9 cellular contexts compared by ENCODE assay signal in the genomic region with DNA sequence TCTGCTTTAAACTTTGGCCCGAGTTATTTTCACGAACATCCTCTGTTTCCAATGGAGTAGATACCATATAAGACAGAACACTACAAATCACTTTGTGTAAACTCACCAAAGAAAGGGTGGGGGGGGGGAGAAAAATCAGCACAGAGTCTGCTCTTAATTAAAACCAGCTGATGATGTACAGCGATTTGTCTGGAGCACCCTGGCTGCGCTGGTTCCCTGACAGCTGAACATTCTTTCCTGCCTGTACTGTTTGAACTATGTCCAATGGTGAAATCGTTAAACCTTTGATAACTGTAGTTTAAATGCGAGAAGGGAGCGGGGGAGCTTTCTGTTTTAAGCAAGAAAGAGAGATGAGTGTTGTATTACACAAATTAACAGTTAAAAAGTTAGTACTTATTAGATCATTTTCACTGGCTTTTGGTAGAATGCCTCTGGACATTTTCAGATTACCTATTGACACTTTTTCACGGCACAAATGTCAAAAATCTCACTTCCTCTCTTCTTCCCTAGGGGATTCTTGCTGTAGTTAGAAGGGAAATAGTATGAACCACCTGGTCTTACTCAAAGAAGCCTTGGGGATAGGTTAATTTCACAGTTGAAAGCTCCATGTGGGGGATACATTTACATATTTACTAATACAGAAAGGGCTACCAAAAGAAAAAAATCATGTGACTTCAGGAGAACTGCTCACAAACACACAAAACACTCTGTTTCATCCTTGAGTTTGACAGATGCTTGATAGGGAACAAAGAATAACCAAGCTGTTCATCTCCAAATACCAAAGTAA.
DNase-seq lines count a peak whose midpoint lies in the region; ATAC-seq, FAIRE-seq and TF ChIP-seq lines count a peak whose summit lies in the region.
"Had no signal": no experiment of that assay in that cellular context is flagged by ENCODE, and none has a peak within 500 bp of the region (broad histone marks: within the 10 kb centered on the region; RNA-seq: fewer than 3 reads in every experiment).

No MANE protein-coding gene starts in this region.

- no TSS peak for BruUV-seq in K562 (replicated peaks; lab: Mats Ljungman, UMichigan)

- peaks cover 0 to 5% of the 10 kb centered on the region in 2 donors for H3K4me1 ChIP-seq in right atrium auricular region
- no peaks in the 10 kb centered on the region; a peak in 2 of 5 replicates for H3K4me1 ChIP-seq in K562 (replicated peaks in 1 of 2; ENCODE audit: control insufficient read depth in 2 of 2, insufficient read depth in 2 of 2, low read length in 2 of 2)
- H3K4me1 ChIP-seq in upper lobe of right lung, result no peaks in the 10 kb centered on the region
- H3K4me1 ChIP-seq: body of pancreas had no signal

- no peak overlapping the region for H3K4me2 ChIP-seq in K562 (ENCODE audit: insufficient read depth, low read length)

- 34% methylated on average over 8 of the region's 8 CpGs for WGBS in K562 (ENCODE audit: insufficient coverage, low coverage, missing lambda C conversion rate)

- in situ Hi-C loops in K562 (cut with MboI), result no loop called here

- no peaks in the 10 kb centered on the region for H3K79me2 ChIP-seq in K562 (ENCODE audit: control insufficient read depth, insufficient read depth, low read length)

- CTCF ChIA-PET in K562 (lab: Yijun Ruan, JAX; ENCODE audit: low intra/inter-chr PET ratio), result no interaction called here

- H3K27ac ChIP-seq in right atrium auricular region (no peak overlapping the region), K562 (ENCODE audit: extremely low read depth, low read depth, low read length) (no peak overlapping the region), upper lobe of right lung (peak overlapping the region; percentile 17)
- H3K27ac ChIP-seq: body of pancreas had no signal

- no peak overlapping the region for H3K27ac Mint-ChIP-seq in stimulated activated effector memory CD8-positive, alpha-beta T cell treated with anti-CD3 and anti-CD28 coated beads, Interleukin-12 subunit alpha, Interleukin-12 subunit beta, amount 100 ng/mL, for 72 hours

- no peaks in the 10 kb centered on the region for H4K20me1 ChIP-seq in K562 (replicated peaks; ENCODE audit: control insufficient read depth, insufficient read depth, low read length)

- H2AFZ ChIP-seq in K562 (ENCODE audit: low read depth, low read length), result peak overlapping the region; percentile 60

- TF ChIP-seq POLR2A in K562 (conservative IDR thresholded peaks at IDR 0.05), result no peak

- no peak overlapping the region for H3K4me3 Mint-ChIP-seq in stimulated activated effector memory CD8-positive, alpha-beta T cell treated with anti-CD3 and anti-CD28 coated beads, Interleukin-12 subunit alpha, Interleukin-12 subunit beta, amount 100 ng/mL, for 72 hours

- no peaks in the 10 kb centered on the region for H3K9me3 Mint-ChIP-seq in stimulated activated effector memory CD8-positive, alpha-beta T cell treated with anti-CD3 and anti-CD28 coated beads, Interleukin-12 subunit alpha, Interleukin-12 subunit beta, amount 100 ng/mL, for 72 hours

- intact Hi-C loops in Right ventricle myocardium inferior (cut with DNase I), result no loop called here
- intact Hi-C loops in K562 (cut with micrococcal nuclease), result no loop called here
- intact Hi-C loops in upper lobe of right lung (cut with DNase I), result no loop called here

- H3K36me3 ChIP-seq in right atrium auricular region, result no peaks in the 10 kb centered on the region
- H3K36me3 ChIP-seq in K562 (ENCODE audit: control insufficient read depth, insufficient read depth, low read length), result no peaks in the 10 kb centered on the region
- H3K36me3 ChIP-seq in upper lobe of right lung, result no peaks in the 10 kb centered on the region

- TF ChIP-seq RAD21 in K562 (CRISPR knock-in tag; conservative IDR thresholded peaks at IDR 0.05 in 1 of 2, IDR thresholded peaks at IDR 0.05 in 1 of 2), result no peak

- FAIRE-seq in K562 (lab: Jason Lieb, UNC), result no peak

- H3K9ac ChIP-seq in K562 (ENCODE audit: insufficient read depth in 1 of 2, low read depth in 2 of 2, low read length in 2 of 2), result no peak overlapping the region

- H3K9me3 ChIP-seq in right atrium auricular region (no peaks in the 10 kb centered on the region), K562 (replicated peaks; ENCODE audit: control insufficient read depth, insufficient read depth, low read depth, low read length) (no peaks in the 10 kb centered on the region), upper lobe of right lung (no peaks in the 10 kb centered on the region)
- H3K9me3 ChIP-seq: body of pancreas had no signal

- DNase-seq in Right ventricle myocardium inferior (ENCODE audit: missing footprints), result no peak
- DNase-seq in right atrium auricular region (ENCODE audit: low spot score), result no peak
- DNase-seq in K562 (ENCODE audit: extremely low read depth in 1 of 4, low spot score in 3 of 4), result no peak
- DNase-seq in upper lobe of right lung, result no peak
- no peak for DNase-seq in stimulated activated effector memory CD8-positive, alpha-beta T cell treated with anti-CD3 and anti-CD28 coated beads, Interleukin-12 subunit alpha, Interleukin-12 subunit beta, amount 100 ng/mL, for 72 hours (ENCODE audit: low spot score in 2 of 2)
- no peak for DNase-seq in HK-2 (ENCODE audit: unreplicated experiment)

- H3K4me3 ChIP-seq in right atrium auricular region (no peak overlapping the region), K562 (no peak overlapping the region), upper lobe of right lung (no peak overlapping the region)
- H3K4me3 ChIP-seq: body of pancreas had no signal

- no peaks in the 10 kb centered on the region for H3K36me3 Mint-ChIP-seq in stimulated activated effector memory CD8-positive, alpha-beta T cell treated with anti-CD3 and anti-CD28 coated beads, Interleukin-12 subunit alpha, Interleukin-12 subunit beta, amount 100 ng/mL, for 72 hours

- ATAC-seq in Right ventricle myocardium inferior (peak; percentile 42), HG02981 (IDR thresholded peaks at IDR 0.05; ENCODE audit: unreplicated experiment) (peak; percentile 94), K562 (no peak), upper lobe of right lung (no peak), esophagus mucosa (no peak)
- no peak for ATAC-seq in stimulated activated effector memory CD8-positive, alpha-beta T cell treated with anti-CD3 and anti-CD28 coated beads, Interleukin-12 subunit alpha, Interleukin-12 subunit beta, amount 100 ng/mL, for 72 hours
- ATAC-seq: body of pancreas had no signal

- POLR2A ChIA-PET in K562 (lab: Yijun Ruan, JAX), result interaction anchor here (1.0 kb wide), 1 partner anchor 16 kb away, joined by 3 read pairs; no protein-coding TSS in a partner anchor

- no peaks in the 10 kb centered on the region for H3K9me1 ChIP-seq in K562 (ENCODE audit: control insufficient read depth, insufficient read depth, low read length)

- H3K27me3 ChIP-seq in right atrium auricular region, result no peaks in the 10 kb centered on the region
- no peaks in the 10 kb centered on the region for H3K27me3 ChIP-seq in K562 (ENCODE audit: control insufficient read depth in 2 of 2, insufficient read depth in 2 of 2, low read length in 2 of 2)
- no peaks in the 10 kb centered on the region for H3K27me3 ChIP-seq in upper lobe of right lung
- H3K27me3 ChIP-seq: body of pancreas had no signal

- TF ChIP-seq EP300 in K562 (IDR thresholded peaks at IDR 0.05; ENCODE audit: low read length), result no peak

- no peak for TF ChIP-seq CTCF in right atrium auricular region (IDR thresholded peaks at IDR 0.05)
- TF ChIP-seq CTCF in K562 (IDR thresholded peaks at IDR 0.05 in 2 of 3, conservative IDR thresholded peaks at IDR 0.05 in 1 of 3; ENCODE audit: insufficient read depth in 2 of 3, low read depth in 1 of 3, low read length in 3 of 3), result no peak
- no peak for TF ChIP-seq CTCF in upper lobe of right lung (IDR thresholded peaks at IDR 0.05)

- H3K4me1 Mint-ChIP-seq in stimulated activated effector memory CD8-positive, alpha-beta T cell treated with anti-CD3 and anti-CD28 coated beads, Interleukin-12 subunit alpha, Interleukin-12 subunit beta, amount 100 ng/mL, for 72 hours, result no peaks in the 10 kb centered on the region

TF ChIP-seq in K562, 482 proteins besides CTCF, POLR2A, EP300 and RAD21:
- TF ChIP-seq, protein P1, sequence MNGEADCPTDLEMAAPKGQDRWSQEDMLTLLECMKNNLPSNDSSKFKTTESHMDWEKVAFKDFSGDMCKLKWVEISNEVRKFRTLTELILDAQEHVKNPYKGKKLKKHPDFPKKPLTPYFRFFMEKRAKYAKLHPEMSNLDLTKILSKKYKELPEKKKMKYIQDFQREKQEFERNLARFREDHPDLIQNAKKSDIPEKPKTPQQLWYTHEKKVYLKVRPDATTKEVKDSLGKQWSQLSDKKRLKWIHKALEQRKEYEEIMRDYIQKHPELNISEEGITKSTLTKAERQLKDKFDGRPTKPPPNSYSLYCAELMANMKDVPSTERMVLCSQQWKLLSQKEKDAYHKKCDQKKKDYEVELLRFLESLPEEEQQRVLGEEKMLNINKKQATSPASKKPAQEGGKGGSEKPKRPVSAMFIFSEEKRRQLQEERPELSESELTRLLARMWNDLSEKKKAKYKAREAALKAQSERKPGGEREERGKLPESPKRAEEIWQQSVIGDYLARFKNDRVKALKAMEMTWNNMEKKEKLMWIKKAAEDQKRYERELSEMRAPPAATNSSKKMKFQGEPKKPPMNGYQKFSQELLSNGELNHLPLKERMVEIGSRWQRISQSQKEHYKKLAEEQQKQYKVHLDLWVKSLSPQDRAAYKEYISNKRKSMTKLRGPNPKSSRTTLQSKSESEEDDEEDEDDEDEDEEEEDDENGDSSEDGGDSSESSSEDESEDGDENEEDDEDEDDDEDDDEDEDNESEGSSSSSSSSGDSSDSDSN (IDR thresholded peaks at IDR 0.05; ENCODE audit: borderline replicate concordance in 1 of 2, low read depth in 2 of 2, low read length in 2 of 2), result no peak
- TF ChIP-seq TFE3 (CRISPR knock-in tag; IDR thresholded peaks at IDR 0.05) (peak; percentile 56), SPI1 (IDR thresholded peaks at IDR 0.05; ENCODE audit: borderline replicate concordance, low read depth, low read length) (peak; percentile 49; the same call in 1 of the 2 replicates)

Comparison
In these comparisons a context has a peak if more than half of its experiments do, and no peak if none do; other contexts are left out.
1. ATAC-seq: peak in Right ventricle myocardium inferior (single experiment) and HG02981 (single experiment); none in K562 (single experiment), upper lobe of right lung (single experiment), stimulated activated effector memory CD8-positive, alpha-beta T cell treated with anti-CD3 and anti-CD28 coated beads, Interleukin-12 subunit alpha, Interleukin-12 subunit beta, amount 100 ng/mL, for 72 hours (single experiment) and esophagus mucosa (single experiment).